In the genomic region with DNA sequence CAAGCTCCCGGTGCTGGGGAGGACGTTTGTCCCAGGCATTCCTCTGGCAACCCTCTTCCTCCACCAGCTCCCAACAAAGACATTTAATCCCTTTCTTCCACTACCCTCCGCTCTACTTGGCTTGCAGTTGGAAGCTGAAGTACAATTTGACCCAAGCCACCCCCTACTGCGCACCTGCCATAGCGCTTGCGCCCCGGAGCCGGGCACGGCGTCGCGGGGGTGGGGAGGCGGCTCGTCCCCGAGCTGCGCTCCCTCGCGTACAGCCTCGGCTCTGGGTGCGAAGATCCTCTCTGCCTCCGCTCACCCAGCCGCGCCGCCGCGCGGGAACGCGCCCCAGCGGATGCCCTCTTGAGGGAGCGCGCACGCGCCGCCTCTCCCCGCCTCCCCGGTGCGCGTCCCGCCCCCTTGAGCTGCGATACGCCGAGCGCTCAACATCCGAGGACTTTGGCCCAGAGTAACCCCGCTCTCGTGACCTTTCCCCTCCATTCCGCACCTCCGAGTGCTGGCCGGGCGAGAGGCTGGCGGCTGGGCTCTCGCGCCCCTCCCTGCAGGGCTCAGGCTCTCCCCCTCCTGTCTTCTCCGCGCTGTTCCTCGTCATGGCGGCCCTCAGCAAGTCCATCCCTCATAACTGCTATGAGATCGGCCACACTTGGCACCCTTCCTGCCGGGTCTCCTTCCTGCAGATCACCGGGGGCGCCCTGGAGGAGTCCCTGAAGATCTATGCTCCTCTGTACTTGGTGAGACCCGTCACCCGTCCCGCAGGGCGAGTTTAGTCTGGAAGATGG, we compare ENCODE assay signal across 8 cellular contexts. TPM values are rescaled to one million over a fixed set of nuclear protein-coding genes. Genes with fewer than 3 reads are reported as not detected.
A peak's percentile ranks its signal among the peaks of the same experiment; 100 is the strongest.
DNase-seq lines count a peak whose midpoint lies in the region; ATAC-seq and TF ChIP-seq lines count a peak whose summit lies in the region.

TSS of gene TMEM135 (plus strand) at position 485 of the 785 bp plus-strand sequence. CDS start at position 597, 112 bp downstream.

- intact Hi-C loops in left ventricle myocardium inferior (cut with micrococcal nuclease) (no loop called here), upper lobe of right lung (cut with DNase I) (no loop called here)

- peak within 1 kb of the TSS; percentile 94 for H3K4me3 Mint-ChIP-seq in T-helper 1 cell treated with Interleukin-12 subunit alpha and Interleukin-12 subunit beta and Interleukin-4 antibody, amounts not matched to agents 30 μg/mL and 1 μg/mL, for 36 hours
- peak within 1 kb of the TSS; percentile 98 for H3K4me3 Mint-ChIP-seq in progenitor cell of endocrine pancreas (ENCODE audit: low read depth)

- H3K27ac ChIP-seq in left ventricle myocardium inferior (replicated peaks) (peak within 1 kb of the TSS; percentile 92), upper lobe of right lung (peak within 1 kb of the TSS; percentile 85)

- no peaks in the 10 kb centered on the region for H3K9me3 Mint-ChIP-seq in T-helper 1 cell treated with Interleukin-12 subunit alpha and Interleukin-12 subunit beta and Interleukin-4 antibody, amounts not matched to agents 30 μg/mL and 1 μg/mL, for 36 hours
- H3K9me3 Mint-ChIP-seq in progenitor cell of endocrine pancreas (ENCODE audit: low read depth), result peaks cover 3% of the 10 kb centered on the region

- TF ChIP-seq CTCF in left ventricle myocardium inferior (IDR thresholded peaks at IDR 0.05; ENCODE audit: borderline replicate concordance) (peak; percentile 16), progenitor cell of endocrine pancreas (IDR thresholded peaks at IDR 0.05; ENCODE audit: unreplicated experiment) (no peak), upper lobe of right lung (IDR thresholded peaks at IDR 0.05) (no peak)

- H3K9me3 ChIP-seq in left ventricle myocardium inferior (replicated peaks) (no peaks in the 10 kb centered on the region), upper lobe of right lung (no peaks in the 10 kb centered on the region)

- peak within 1 kb of the TSS; percentile 79 for H3K4me3 ChIP-seq in left ventricle myocardium inferior
- H3K4me3 ChIP-seq in upper lobe of right lung, result peak within 1 kb of the TSS; percentile 86

- H3K27me3 Mint-ChIP-seq in T-helper 1 cell treated with Interleukin-12 subunit alpha and Interleukin-12 subunit beta and Interleukin-4 antibody, amounts not matched to agents 30 μg/mL and 1 μg/mL, for 36 hours (ENCODE audit: low read depth), result peaks cover 27% of the 10 kb centered on the region
- no peaks in the 10 kb centered on the region for H3K27me3 Mint-ChIP-seq in progenitor cell of endocrine pancreas

- H3K4me1 Mint-ChIP-seq in T-helper 1 cell treated with Interleukin-12 subunit alpha and Interleukin-12 subunit beta and Interleukin-4 antibody, amounts not matched to agents 30 μg/mL and 1 μg/mL, for 36 hours (ENCODE audit: low read depth), result peaks cover 41% of the 10 kb centered on the region
- H3K4me1 Mint-ChIP-seq in progenitor cell of endocrine pancreas (ENCODE audit: low read depth), result peaks cover 26% of the 10 kb centered on the region

- ATAC-seq in GM18499 (IDR thresholded peaks at IDR 0.05; ENCODE audit: insufficient read depth, unreplicated experiment), result peak; percentile 97
- ATAC-seq in HG02938 (IDR thresholded peaks at IDR 0.05; ENCODE audit: unreplicated experiment), result peak; percentile 98
- peak; percentile 99 for ATAC-seq in upper lobe of right lung

- no peaks in the 10 kb centered on the region for H3K36me3 ChIP-seq in left ventricle myocardium inferior
- H3K36me3 ChIP-seq in upper lobe of right lung, result no peaks in the 10 kb centered on the region

- H3K27ac Mint-ChIP-seq in T-helper 1 cell treated with Interleukin-12 subunit alpha and Interleukin-12 subunit beta and Interleukin-4 antibody, amounts not matched to agents 30 μg/mL and 1 μg/mL, for 36 hours, result peak within 1 kb of the TSS; percentile 88
- peak within 1 kb of the TSS; percentile 93 for H3K27ac Mint-ChIP-seq in progenitor cell of endocrine pancreas

- H3K27me3 ChIP-seq in left ventricle myocardium inferior (ENCODE audit: low read depth) (no peaks in the 10 kb centered on the region), upper lobe of right lung (no peaks in the 10 kb centered on the region)

- peak; percentile 76 for DNase-seq in NCI-H1694 treated with DMSO at 0.1 percent for 48 hours (lab: John Stamatoyannopoulos, UW)
- peak; percentile 60 for DNase-seq in amniotic stem cell (lab: John Stamatoyannopoulos, UW)
- peak; percentile 95 for DNase-seq in left ventricle myocardium inferior
- DNase-seq in progenitor cell of endocrine pancreas (ENCODE audit: low spot score, unreplicated experiment), result peak; percentile 93
- DNase-seq in upper lobe of right lung, result peak; percentile 97

- H3K4me1 ChIP-seq in left ventricle myocardium inferior, result peaks cover 50% of the 10 kb centered on the region
- H3K4me1 ChIP-seq in upper lobe of right lung, result peaks cover 38% of the 10 kb centered on the region

- H3K36me3 Mint-ChIP-seq in T-helper 1 cell treated with Interleukin-12 subunit alpha and Interleukin-12 subunit beta and Interleukin-4 antibody, amounts not matched to agents 30 μg/mL and 1 μg/mL, for 36 hours (ENCODE audit: low read depth), result peaks cover 26% of the 10 kb centered on the region
- H3K36me3 Mint-ChIP-seq in progenitor cell of endocrine pancreas (ENCODE audit: insufficient read depth), result peaks cover 6% of the 10 kb centered on the region

RNA-seq across cellular contexts. Expression of gene TMEM135, which starts in this region (rescaled TPM):
- 16.4 TPM for total RNA-seq in left ventricle myocardium inferior
- 33.0 and 37.9 TPM in 2 replicates for total RNA-seq in progenitor cell of endocrine pancreas
- total RNA-seq in upper lobe of right lung, result 24.5 TPM

Comparison
In these comparisons a context has a peak if more than half of its experiments do, and no peak if none do; other contexts are left out.
1. Peak in every context shown above with its lines: DNase-seq, ATAC-seq, H3K4me3 ChIP-seq and H3K27ac ChIP-seq.